8 cellular contexts compared by ENCODE assay signal in genomic region chr13:113724780-113725315, GRCh38. TPM values are rescaled to one million over a fixed set of nuclear protein-coding genes. Genes with fewer than 3 reads are reported as not detected.
DNase-seq lines count a peak whose midpoint lies in the region; ATAC-seq and TF ChIP-seq lines count a peak whose summit lies in the region.

No MANE protein-coding gene starts in this region.

- H3K27ac Mint-ChIP-seq in osteocyte (ENCODE audit: unreplicated experiment), result peak overlapping the region; percentile 59

- intact Hi-C loops in testis (cut with DNase I; ENCODE audit: low total_unique reads), result no loop called here

- peak; percentile 89 for TF ChIP-seq CTCF in AG09309 (IDR thresholded peaks at IDR 0.05; ENCODE audit: control insufficient read depth, insufficient read depth, low read depth, low read length, missing control alignments)
- peak; percentile 71 to 84 (median 79) for TF ChIP-seq CTCF in Peyer's patch (IDR thresholded peaks at IDR 0.05)
- TF ChIP-seq CTCF in osteocyte (IDR thresholded peaks at IDR 0.05), result peak; percentile 90
- TF ChIP-seq CTCF in testis (IDR thresholded peaks at IDR 0.05), result peak; percentile 72 to 91 (median 82)

- H3K27ac ChIP-seq in Peyer's patch (peak overlapping the region; percentile 39 to 73 (median 49)), testis (peak overlapping the region in 1 of 2 donors; percentile 68)

- DNase-seq in AG09309 (ENCODE audit: low read depth), result no peak
- DNase-seq in GM19238 (ENCODE audit: insufficient read length, low spot score), result peak; percentile 72
- peak; percentile 72 to 84 (median 83) for DNase-seq in Peyer's patch
- DNase-seq in activated naive CD4-positive, alpha-beta T cell (lab: John Stamatoyannopoulos, UW), result peak; percentile 88 to 91 (median 88)
- DNase-seq in germinal center (ENCODE audit: low spot score), result peak; percentile 73
- peak; percentile 93 for DNase-seq in osteocyte (ENCODE audit: extremely low spot score, unreplicated experiment)
- peak; percentile 84 for DNase-seq in testis

- peaks cover 0 to 3% (median 0%) of the 10 kb centered on the region in 4 donors for H3K9me3 ChIP-seq in Peyer's patch
- H3K9me3 ChIP-seq in testis, result no peaks in the 10 kb centered on the region

- peak; percentile 72 for ATAC-seq in HG03469 (IDR thresholded peaks at IDR 0.05; ENCODE audit: unreplicated experiment)

- H3K4me3 Mint-ChIP-seq in osteocyte (ENCODE audit: unreplicated experiment), result peak overlapping the region; percentile 72

- H3K4me1 ChIP-seq in Peyer's patch (peaks cover 0 to 7% (median 2%) of the 10 kb centered on the region in 4 donors), testis (peaks cover 4% of the 10 kb centered on the region)

- H3K4me1 Mint-ChIP-seq in osteocyte (ENCODE audit: unreplicated experiment), result peaks cover 3% of the 10 kb centered on the region

- no peaks in the 10 kb centered on the region for H3K36me3 Mint-ChIP-seq in osteocyte (ENCODE audit: unreplicated experiment)

- 0 to 1% methylated on average over 1 to 30 of the region's 36 CpGs for WGBS in testis, 2 donors

- H3K9me3 Mint-ChIP-seq in osteocyte (ENCODE audit: unreplicated experiment), result no peaks in the 10 kb centered on the region

- TF ChIP-seq POLR2A in Peyer's patch (IDR thresholded peaks at IDR 0.05) (no peak), testis (IDR thresholded peaks at IDR 0.05) (no peak)

- no peaks in the 10 kb centered on the region for H3K27me3 ChIP-seq in Peyer's patch
- no peaks in the 10 kb centered on the region for H3K27me3 ChIP-seq in testis

- H3K27me3 Mint-ChIP-seq in osteocyte (ENCODE audit: unreplicated experiment), result no peaks in the 10 kb centered on the region

- H3K4me3 ChIP-seq in AG09309 (ENCODE audit: control insufficient read depth, low read depth, low read length), result peak overlapping the region; percentile 46
- H3K4me3 ChIP-seq in Peyer's patch, result peak overlapping the region; percentile 37 to 51 (median 42)
- H3K4me3 ChIP-seq in testis, result peak overlapping the region; percentile 34 to 49

- H3K36me3 ChIP-seq in Peyer's patch (no peaks in the 10 kb centered on the region), testis (ENCODE audit: low read depth, missing control alignments) (no peaks in the 10 kb centered on the region)

RNA-seq across cellular contexts. Expression of gene TMEM255B, which starts 34.2 kb away (rescaled TPM):
- 10 to 100 TPM in 1 of 4 donors, 1 to 10 TPM in 2, not detected in 1; 1.8 to 17.3 (median 3.5) TPM for total RNA-seq in Peyer's patch
- 0.84 and 0.89 TPM in 2 replicates for total RNA-seq in osteocyte
- 10 to 100 TPM in 1 of 2 donors, 1 to 10 TPM in 1; 6.9 to 10.9 TPM for total RNA-seq in testis
- 7.5 TPM for polyA plus RNA-seq in testis (ENCODE audit: insufficient read depth, low read depth, low replicate concordance)

RNA-seq across cellular contexts. Expression of gene GRK1, which starts 57.8 kb away (rescaled TPM):
- total RNA-seq in Peyer's patch, result 1 to 10 TPM in 1 of 4 donors, under 1 TPM in 1, not detected in 2; 0.88 to 1.7 TPM
- 0.24 TPM in 1 of 2 replicates, not detected in the other for total RNA-seq in osteocyte
- total RNA-seq in testis, result 1 to 10 TPM in 1 of 2 donors, under 1 TPM in 1; 0.87 to 2.1 TPM
- 0.55 TPM for polyA plus RNA-seq in testis (ENCODE audit: insufficient read depth, low read depth, low replicate concordance)
